1 cellular context compared by ENCODE assay signal in the genomic region with DNA sequence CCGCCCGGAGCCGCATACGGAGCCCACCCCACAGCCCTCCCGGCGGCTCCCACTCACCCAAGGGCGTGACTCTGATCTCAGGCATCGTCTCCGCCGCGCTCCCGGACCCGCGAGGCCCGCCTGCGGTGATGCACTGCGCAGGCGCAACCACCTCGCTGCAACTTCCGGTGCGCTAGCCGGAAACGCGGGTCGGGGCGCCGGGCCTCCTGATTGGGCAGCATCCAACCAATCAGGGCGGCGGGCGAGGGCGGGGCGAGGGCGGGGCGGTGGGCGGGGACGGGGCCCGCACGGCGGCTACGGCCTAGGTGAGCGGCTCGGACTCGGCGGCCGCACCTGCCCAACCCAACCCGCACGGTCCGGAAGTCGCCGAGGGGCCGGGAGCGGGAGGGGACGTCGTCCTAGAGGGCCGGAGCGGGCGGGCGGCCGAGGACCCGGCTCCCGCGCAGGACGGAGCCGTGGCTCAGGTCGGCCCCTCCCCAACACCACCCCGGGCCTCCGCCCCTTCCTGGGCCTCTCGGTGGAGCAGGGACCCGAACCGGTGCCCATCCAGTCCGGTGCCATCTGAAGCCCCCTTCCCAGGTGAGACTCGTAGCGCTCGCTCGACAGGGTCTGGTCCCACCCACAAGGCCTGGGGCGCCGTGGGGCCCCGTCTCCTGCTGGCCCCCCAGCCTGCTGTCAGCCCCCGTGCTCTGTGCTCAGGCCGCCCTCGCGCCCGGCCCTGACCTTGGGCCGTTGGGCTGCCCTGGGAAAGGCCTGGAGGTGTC.
TF ChIP-seq lines count a peak whose summit lies in the region.

TSS of gene CPTP (plus strand) at position 279 of the 764 bp plus-strand sequence. CDS start 2,109 bp downstream, outside the sequence.
TSS of gene INTS11 (minus strand) at position 137 of the 764 bp plus-strand sequence. CDS start at position 85, 52 bp downstream.

TF ChIP-seq in WTC11, 78 proteins besides CTCF, POLR2A, EP300 and RAD21 (continued from another document):
- TF ChIP-seq FOXJ3 (CRISPR knock-in tag; IDR thresholded peaks at IDR 0.05; ENCODE audit: borderline replicate concordance) (no peak), FOXK1 (CRISPR knock-in tag; IDR thresholded peaks at IDR 0.05) (peak; percentile 69), ETV6 (CRISPR knock-in tag; IDR thresholded peaks at IDR 0.05) (no peak), NFATC4 (CRISPR knock-in tag; IDR thresholded peaks at IDR 0.05) (no peak), GTF2I (CRISPR knock-in tag; conservative IDR thresholded peaks at IDR 0.05) (no peak), SP1 (CRISPR knock-in tag; conservative IDR thresholded peaks at IDR 0.05) (peak; percentile 88), ZNF263 (CRISPR knock-in tag; IDR thresholded peaks at IDR 0.05; ENCODE audit: low read depth) (no peak)
- TF ChIP-seq, protein P1, sequence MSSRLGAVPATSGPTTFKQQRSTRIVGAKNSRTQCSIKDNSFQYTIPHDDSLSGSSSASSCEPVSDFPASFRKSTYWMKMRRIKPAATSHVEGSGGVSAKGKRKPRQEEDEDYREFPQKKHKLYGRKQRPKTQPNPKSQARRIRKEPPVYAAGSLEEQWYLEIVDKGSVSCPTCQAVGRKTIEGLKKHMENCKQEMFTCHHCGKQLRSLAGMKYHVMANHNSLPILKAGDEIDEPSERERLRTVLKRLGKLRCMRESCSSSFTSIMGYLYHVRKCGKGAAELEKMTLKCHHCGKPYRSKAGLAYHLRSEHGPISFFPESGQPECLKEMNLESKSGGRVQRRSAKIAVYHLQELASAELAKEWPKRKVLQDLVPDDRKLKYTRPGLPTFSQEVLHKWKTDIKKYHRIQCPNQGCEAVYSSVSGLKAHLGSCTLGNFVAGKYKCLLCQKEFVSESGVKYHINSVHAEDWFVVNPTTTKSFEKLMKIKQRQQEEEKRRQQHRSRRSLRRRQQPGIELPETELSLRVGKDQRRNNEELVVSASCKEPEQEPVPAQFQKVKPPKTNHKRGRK (CRISPR knock-in tag; IDR thresholded peaks at IDR 0.05; ENCODE audit: borderline replicate concordance) = no peak
